ENCODE assay signal across 13 cellular contexts in the genomic region with DNA sequence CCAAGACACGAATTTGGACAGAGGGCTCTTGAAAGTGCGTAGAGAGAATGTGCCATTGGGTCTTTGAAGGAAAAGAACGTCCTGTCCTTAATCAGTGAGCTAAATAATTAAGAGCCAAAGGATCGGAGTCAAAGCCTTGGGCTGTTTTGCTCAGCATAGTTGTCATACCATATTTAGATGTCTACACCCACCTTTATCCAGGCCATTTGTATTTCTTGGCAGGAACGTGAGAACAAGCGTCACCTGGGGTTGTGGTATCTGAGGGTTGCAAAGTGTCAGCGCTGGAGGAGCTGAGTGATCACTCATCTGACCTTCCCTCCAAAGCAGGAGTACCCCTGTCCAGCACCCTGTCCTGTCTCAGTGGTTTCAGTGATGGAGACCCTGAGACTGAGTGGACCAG. TPM values are rescaled to one million over a fixed set of nuclear protein-coding genes. Genes with fewer than 3 reads are reported as not detected.
A peak's percentile ranks its signal among the peaks of the same experiment; 100 is the strongest.
DNase-seq lines count a peak whose midpoint lies in the region; ATAC-seq, FAIRE-seq and TF ChIP-seq lines count a peak whose summit lies in the region.
"Had no signal": no experiment of that assay in that cellular context is flagged by ENCODE, and none has a peak within 500 bp of the region (broad histone marks: within the 10 kb centered on the region; RNA-seq: fewer than 3 reads in every experiment).

No MANE protein-coding gene starts in this region.

- H3K4me2 ChIP-seq in BLaER1: peak overlapping the region; percentile 83

- H3K27me3 Mint-ChIP-seq in activated naive CD8-positive, alpha-beta T cell treated with anti-CD3 and anti-CD28 coated beads for 36 hours: no peaks in the 10 kb centered on the region
- no peaks in the 10 kb centered on the region for H3K27me3 Mint-ChIP-seq in naive thymus-derived CD4-positive, alpha-beta T cell

- H3K27me3 ChIP-seq in BLaER1 (no peaks in the 10 kb centered on the region), ascending aorta (no peaks in the 10 kb centered on the region)
- H3K27me3 ChIP-seq in naive thymus-derived CD4-positive, alpha-beta T cell (ENCODE audit: control insufficient read depth in 2 of 2, insufficient read depth in 2 of 2, low read length in 2 of 2): no peaks in the 10 kb centered on the region
- H3K27me3 ChIP-seq: tibial artery had no signal

- no peak for TF ChIP-seq CTCF in ascending aorta (IDR thresholded peaks at IDR 0.05)

- CTCF ChIA-PET in naive thymus-derived CD4-positive, alpha-beta T cell (lab: Charles Lee): interaction anchor here (1.0 to 1.9 kb wide), 2 partner anchors 24 to 58 kb away, joined by 6 to 7 read pairs; no protein-coding TSS in a partner anchor

- peaks cover 81% of the 10 kb centered on the region for H4K20me1 ChIP-seq in BLaER1

- H3K36me3 Mint-ChIP-seq in activated naive CD8-positive, alpha-beta T cell treated with anti-CD3 and anti-CD28 coated beads for 36 hours: peaks cover 3% of the 10 kb centered on the region
- H3K36me3 Mint-ChIP-seq in naive thymus-derived CD4-positive, alpha-beta T cell: peaks cover 0 to 5% (median 0%) of the 10 kb centered on the region in 5 donors

- no peaks in the 10 kb centered on the region for H3K9me3 Mint-ChIP-seq in activated naive CD8-positive, alpha-beta T cell treated with anti-CD3 and anti-CD28 coated beads for 36 hours
- no peaks in the 10 kb centered on the region for H3K9me3 Mint-ChIP-seq in naive thymus-derived CD4-positive, alpha-beta T cell

- no peak for ATAC-seq in naive thymus-derived CD4-positive, alpha-beta T cell
- no peak for ATAC-seq in HG03175 (IDR thresholded peaks at IDR 0.05; ENCODE audit: unreplicated experiment)

- H3K36me3 ChIP-seq in BLaER1 (no peaks in the 10 kb centered on the region), ascending aorta (no peaks in the 10 kb centered on the region)
- no peaks in the 10 kb centered on the region for H3K36me3 ChIP-seq in naive thymus-derived CD4-positive, alpha-beta T cell (ENCODE audit: control insufficient read depth in 2 of 3, insufficient read depth in 3 of 3, low read length in 3 of 3)
- H3K36me3 ChIP-seq: tibial artery had no signal

- H3K4me1 ChIP-seq in BLaER1 (peaks cover 91% of the 10 kb centered on the region), ascending aorta (peaks cover 2 to 32% of the 10 kb centered on the region in 2 donors)
- peaks cover 50 to 64% of the 10 kb centered on the region in 2 donors for H3K4me1 ChIP-seq in naive thymus-derived CD4-positive, alpha-beta T cell (ENCODE audit: control insufficient read depth in 2 of 2, insufficient read depth in 2 of 2, low read length in 2 of 2)

- intact Hi-C loops in naive thymus-derived CD4-positive, alpha-beta T cell (cut with micrococcal nuclease): loop anchor here (1.0 to 10.0 kb wide), 6 partner anchors 24 to 1106 kb away; partner anchors contain the start of genes E2F6 (in 1 of the 2), PDIA6 (in 1 of the 2) and SLC66A3 (in 1 of the 2)
- intact Hi-C loops in ascending aorta (cut with DNase I): no loop called here

- H3K4me3 Mint-ChIP-seq in activated naive CD8-positive, alpha-beta T cell treated with anti-CD3 and anti-CD28 coated beads for 36 hours: peak overlapping the region; percentile 47
- H3K4me3 Mint-ChIP-seq in naive thymus-derived CD4-positive, alpha-beta T cell: peak overlapping the region; percentile 16 to 93 (median 73)

- peak overlapping the region; percentile 91 for H3K27ac Mint-ChIP-seq in activated naive CD8-positive, alpha-beta T cell treated with anti-CD3 and anti-CD28 coated beads for 36 hours
- peak overlapping the region; percentile 87 to 96 (median 94) for H3K27ac Mint-ChIP-seq in naive thymus-derived CD4-positive, alpha-beta T cell

- POLR2A ChIA-PET in naive thymus-derived CD4-positive, alpha-beta T cell (lab: Charles Lee): interaction anchor here (1.5 kb wide), 1 partner anchor 29 kb away, joined by 4 read pairs; no protein-coding TSS in a partner anchor

- peak; percentile 44 for FAIRE-seq in GM19239 (lab: Jason Lieb, UNC)
- FAIRE-seq: HTR-8/SVneo had no signal

- peak overlapping the region; percentile 92; the same call in 1 of the 2 replicates for H3K27ac ChIP-seq in BLaER1
- peak overlapping the region; percentile 80 for H3K27ac ChIP-seq in naive thymus-derived CD4-positive, alpha-beta T cell (ENCODE audit: low read depth, low read length)
- H3K27ac ChIP-seq in ascending aorta: no peak overlapping the region
- H3K27ac ChIP-seq: tibial artery had no signal

- no peaks in the 10 kb centered on the region for H3K9me3 ChIP-seq in BLaER1
- no peaks in the 10 kb centered on the region for H3K9me3 ChIP-seq in naive thymus-derived CD4-positive, alpha-beta T cell (ENCODE audit: control insufficient read depth in 2 of 3, low read length in 3 of 3)
- no peaks in the 10 kb centered on the region for H3K9me3 ChIP-seq in ascending aorta
- H3K9me3 ChIP-seq: Caco-2, tibial artery had no signal

- DNase-seq in GM19239 (ENCODE audit: insufficient read length, low spot score) (no peak), ascending aorta (ENCODE audit: low spot score in 2 of 2) (no peak), NOMO-1 (lab: John Stamatoyannopoulos, UW; ENCODE audit: unreplicated experiment in 2 of 2) (no peak), hepatic stellate cell (ENCODE audit: low spot score) (no peak)
- DNase-seq in activated naive CD8-positive, alpha-beta T cell treated with anti-CD3 and anti-CD28 coated beads for 36 hours: peak; percentile 45
- DNase-seq in naive thymus-derived CD4-positive, alpha-beta T cell: no peak
- DNase-seq: amniotic stem cell, Caco-2, NCI-H446 treated with DMSO at 0.1 percent for 48 hours, tibial artery had no signal

- no peak overlapping the region for H3K4me3 ChIP-seq in BLaER1
- peak overlapping the region; percentile 13 for H3K4me3 ChIP-seq in naive thymus-derived CD4-positive, alpha-beta T cell (ENCODE audit: low read length)
- H3K4me3 ChIP-seq in ascending aorta: no peak overlapping the region
- H3K4me3 ChIP-seq: tibial artery had no signal

- peak overlapping the region; percentile 93; the same call in 1 of the 2 replicates for H3K9ac ChIP-seq in BLaER1

- H3K4me1 Mint-ChIP-seq in activated naive CD8-positive, alpha-beta T cell treated with anti-CD3 and anti-CD28 coated beads for 36 hours: peaks cover 81% of the 10 kb centered on the region
- peaks cover 57 to 89% (median 82%) of the 10 kb centered on the region in 7 donors for H3K4me1 Mint-ChIP-seq in naive thymus-derived CD4-positive, alpha-beta T cell

RNA-seq across cellular contexts. Expression of gene LPIN1, which starts 4.5 kb away (rescaled TPM):
- total RNA-seq in activated naive CD8-positive, alpha-beta T cell treated with anti-CD3 and anti-CD28 coated beads for 36 hours: 10 to 100 TPM; 24.1 to 25.2 TPM
- total RNA-seq in naive thymus-derived CD4-positive, alpha-beta T cell: 10 to 100 TPM; 68.6 to 88.1 (median 76.7) TPM
- polyA plus RNA-seq in naive thymus-derived CD4-positive, alpha-beta T cell: 10 to 100 TPM; 25.5 to 26.7 TPM
- 13.8 TPM for total RNA-seq in ascending aorta

Comparison
In these comparisons a context has a peak if more than half of its experiments do, and no peak if none do; other contexts are left out.
1. H3K27ac ChIP-seq: peak in BLaER1 (single experiment) and naive thymus-derived CD4-positive, alpha-beta T cell (single experiment); none in ascending aorta (0 of 2).